Comparison of ENCODE assay signal across 2 cellular contexts in the genomic region with DNA sequence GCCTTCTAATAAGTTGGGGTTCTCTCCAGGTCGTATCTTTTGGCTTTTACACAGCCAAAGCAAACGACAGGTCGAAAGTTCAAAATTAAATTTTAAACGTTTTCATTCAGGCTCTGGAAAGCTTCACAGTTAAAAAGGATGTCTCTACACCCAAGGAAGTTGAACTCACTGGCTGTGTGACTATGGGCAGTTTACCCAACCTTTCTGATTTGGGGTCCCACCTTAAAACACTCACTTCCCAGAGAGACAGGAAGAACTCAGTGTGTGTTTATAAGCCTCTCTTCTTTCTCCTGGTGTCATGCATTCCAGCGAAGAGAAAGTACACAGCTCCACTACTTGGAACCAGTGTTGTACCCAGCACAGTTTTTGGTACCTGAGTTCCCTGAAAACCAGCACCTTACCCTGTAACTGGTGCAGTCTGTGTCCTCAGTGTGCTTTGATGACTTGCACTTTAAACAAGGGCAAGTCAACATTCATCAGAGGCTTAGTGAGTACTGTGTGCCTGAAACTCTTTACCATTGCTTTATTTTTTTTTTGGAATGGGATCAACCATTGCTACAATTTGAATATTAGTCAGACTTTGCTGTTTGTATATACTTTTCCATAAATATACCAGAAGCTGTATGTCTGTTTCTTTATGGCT.
A peak's percentile ranks its signal among the peaks of the same experiment; 100 is the strongest.
TF ChIP-seq lines count a peak whose summit lies in the region.

No MANE protein-coding gene starts in this region.

TF ChIP-seq in HCT116, 20 proteins besides CTCF, POLR2A, EP300 and RAD21:
- no peak for TF ChIP-seq EGR1 (IDR thresholded peaks at IDR 0.05; ENCODE audit: low read depth)
- no peak for TF ChIP-seq JUND (IDR thresholded peaks at IDR 0.05)
- no peak for TF ChIP-seq SRF (IDR thresholded peaks at IDR 0.05; ENCODE audit: low read depth)
- TF ChIP-seq ELF1 (IDR thresholded peaks at IDR 0.05; ENCODE audit: borderline replicate concordance, low read depth) = no peak
- no peak for TF ChIP-seq FOSL1 (IDR thresholded peaks at IDR 0.05; ENCODE audit: low read depth)
- TF ChIP-seq EZH2 (IDR thresholded peaks at IDR 0.05) = no peak
- TF ChIP-seq, protein P1, sequence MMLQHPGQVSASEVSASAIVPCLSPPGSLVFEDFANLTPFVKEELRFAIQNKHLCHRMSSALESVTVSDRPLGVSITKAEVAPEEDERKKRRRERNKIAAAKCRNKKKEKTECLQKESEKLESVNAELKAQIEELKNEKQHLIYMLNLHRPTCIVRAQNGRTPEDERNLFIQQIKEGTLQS (IDR thresholded peaks at IDR 0.05) = no peak
- no peak for TF ChIP-seq ZFX (IDR thresholded peaks at IDR 0.05)
- TF ChIP-seq, protein P2, sequence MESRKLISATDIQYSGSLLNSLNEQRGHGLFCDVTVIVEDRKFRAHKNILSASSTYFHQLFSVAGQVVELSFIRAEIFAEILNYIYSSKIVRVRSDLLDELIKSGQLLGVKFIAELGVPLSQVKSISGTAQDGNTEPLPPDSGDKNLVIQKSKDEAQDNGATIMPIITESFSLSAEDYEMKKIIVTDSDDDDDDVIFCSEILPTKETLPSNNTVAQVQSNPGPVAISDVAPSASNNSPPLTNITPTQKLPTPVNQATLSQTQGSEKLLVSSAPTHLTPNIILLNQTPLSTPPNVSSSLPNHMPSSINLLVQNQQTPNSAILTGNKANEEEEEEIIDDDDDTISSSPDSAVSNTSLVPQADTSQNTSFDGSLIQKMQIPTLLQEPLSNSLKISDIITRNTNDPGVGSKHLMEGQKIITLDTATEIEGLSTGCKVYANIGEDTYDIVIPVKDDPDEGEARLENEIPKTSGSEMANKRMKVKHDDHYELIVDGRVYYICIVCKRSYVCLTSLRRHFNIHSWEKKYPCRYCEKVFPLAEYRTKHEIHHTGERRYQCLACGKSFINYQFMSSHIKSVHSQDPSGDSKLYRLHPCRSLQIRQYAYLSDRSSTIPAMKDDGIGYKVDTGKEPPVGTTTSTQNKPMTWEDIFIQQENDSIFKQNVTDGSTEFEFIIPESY (IDR thresholded peaks at IDR 0.05; ENCODE audit: extremely low read depth, insufficient replicate concordance, low read length) = no peak
- TF ChIP-seq CEBPB (IDR thresholded peaks at IDR 0.05; ENCODE audit: low read depth) = no peak
- no peak for TF ChIP-seq EZH2phosphoT487 (IDR thresholded peaks at IDR 0.05; ENCODE audit: borderline replicate concordance)
- no peak for TF ChIP-seq ZNF274 (IDR thresholded peaks at IDR 0.05; ENCODE audit: low read depth, low read length)

TF ChIP-seq in HepG2, 621 proteins besides CTCF, POLR2A, EP300 and RAD21:
- TF ChIP-seq ONECUT2 (CRISPR knock-in tag; IDR thresholded peaks at IDR 0.05) (no peak), SALL1 (CRISPR knock-in tag; IDR thresholded peaks at IDR 0.05) (no peak), SAP130 (CRISPR knock-in tag; IDR thresholded peaks at IDR 0.05; ENCODE audit: low read depth) (peak; percentile 35; the same call in 1 of the 2 replicates), RFXAP (CRISPR knock-in tag; IDR thresholded peaks at IDR 0.05; ENCODE audit: borderline replicate concordance) (no peak), HNF4A (CRISPR knock-in tag; IDR thresholded peaks at IDR 0.05) (peak; percentile 39; the same call in 1 of the 2 replicates), MAZ (IDR thresholded peaks at IDR 0.05; ENCODE audit: borderline replicate concordance, low read depth, low read length) (no peak), MAZ (CRISPR knock-in tag; IDR thresholded peaks at IDR 0.05; ENCODE audit: low read depth) (no peak), FOXA3 (CRISPR knock-in tag; IDR thresholded peaks at IDR 0.05) (0 out of 2 replicates have a peak, but pooled peaks have one; percentile 13), NFE2L2 (IDR thresholded peaks at IDR 0.05; ENCODE audit: low read length) (peak; percentile 64; the same call in 1 of the 2 replicates), EED (CRISPR knock-in tag; IDR thresholded peaks at IDR 0.05) (no peak), ZNF768 (CRISPR knock-in tag; IDR thresholded peaks at IDR 0.05) (peak; percentile 71; the same call in 1 of the 2 replicates), MAFK (conservative IDR thresholded peaks at IDR 0.05 in 1 of 2, IDR thresholded peaks at IDR 0.05 in 1 of 2; ENCODE audit: low read length in 2 of 2) (peak in 1 of 2 experiments; percentile 41; a peak in 1 of 4 replicates), ZMYM3 (CRISPR knock-in tag; IDR thresholded peaks at IDR 0.05) (peak; percentile 57; the same call in 1 of the 2 replicates), NFATC3 (CRISPR knock-in tag; IDR thresholded peaks at IDR 0.05) (no peak), MXI1 (IDR thresholded peaks at IDR 0.05; ENCODE audit: borderline replicate concordance, low read depth, low read length) (no peak), ZNF552 (CRISPR knock-in tag; IDR thresholded peaks at IDR 0.05; ENCODE audit: borderline replicate concordance) (no peak), ETV6 (CRISPR knock-in tag; conservative IDR thresholded peaks at IDR 0.05) (no peak), MAFF (IDR thresholded peaks at IDR 0.05; ENCODE audit: low read depth, low read length) (0 out of 2 replicates have a peak, but pooled peaks have one; percentile 19), ZNF44 (CRISPR knock-in tag; IDR thresholded peaks at IDR 0.05) (no peak)
- TF ChIP-seq, protein P3, sequence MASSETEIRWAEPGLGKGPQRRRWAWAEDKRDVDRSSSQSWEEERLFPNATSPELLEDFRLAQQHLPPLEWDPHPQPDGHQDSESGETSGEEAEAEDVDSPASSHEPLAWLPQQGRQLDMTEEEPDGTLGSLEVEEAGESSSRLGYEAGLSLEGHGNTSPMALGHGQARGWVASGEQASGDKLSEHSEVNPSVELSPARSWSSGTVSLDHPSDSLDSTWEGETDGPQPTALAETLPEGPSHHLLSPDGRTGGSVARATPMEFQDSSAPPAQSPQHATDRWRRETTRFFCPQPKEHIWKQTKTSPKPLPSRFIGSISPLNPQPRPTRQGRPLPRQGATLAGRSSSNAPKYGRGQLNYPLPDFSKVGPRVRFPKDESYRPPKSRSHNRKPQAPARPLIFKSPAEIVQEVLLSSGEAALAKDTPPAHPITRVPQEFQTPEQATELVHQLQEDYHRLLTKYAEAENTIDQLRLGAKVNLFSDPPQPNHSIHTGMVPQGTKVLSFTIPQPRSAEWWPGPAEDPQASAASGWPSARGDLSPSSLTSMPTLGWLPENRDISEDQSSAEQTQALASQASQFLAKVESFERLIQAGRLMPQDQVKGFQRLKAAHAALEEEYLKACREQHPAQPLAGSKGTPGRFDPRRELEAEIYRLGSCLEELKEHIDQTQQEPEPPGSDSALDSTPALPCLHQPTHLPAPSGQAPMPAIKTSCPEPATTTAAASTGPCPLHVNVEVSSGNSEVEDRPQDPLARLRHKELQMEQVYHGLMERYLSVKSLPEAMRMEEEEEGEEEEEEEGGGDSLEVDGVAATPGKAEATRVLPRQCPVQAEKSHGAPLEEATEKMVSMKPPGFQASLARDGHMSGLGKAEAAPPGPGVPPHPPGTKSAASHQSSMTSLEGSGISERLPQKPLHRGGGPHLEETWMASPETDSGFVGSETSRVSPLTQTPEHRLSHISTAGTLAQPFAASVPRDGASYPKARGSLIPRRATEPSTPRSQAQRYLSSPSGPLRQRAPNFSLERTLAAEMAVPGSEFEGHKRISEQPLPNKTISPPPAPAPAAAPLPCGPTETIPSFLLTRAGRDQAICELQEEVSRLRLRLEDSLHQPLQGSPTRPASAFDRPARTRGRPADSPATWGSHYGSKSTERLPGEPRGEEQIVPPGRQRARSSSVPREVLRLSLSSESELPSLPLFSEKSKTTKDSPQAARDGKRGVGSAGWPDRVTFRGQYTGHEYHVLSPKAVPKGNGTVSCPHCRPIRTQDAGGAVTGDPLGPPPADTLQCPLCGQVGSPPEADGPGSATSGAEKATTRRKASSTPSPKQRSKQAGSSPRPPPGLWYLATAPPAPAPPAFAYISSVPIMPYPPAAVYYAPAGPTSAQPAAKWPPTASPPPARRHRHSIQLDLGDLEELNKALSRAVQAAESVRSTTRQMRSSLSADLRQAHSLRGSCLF (CRISPR knock-in tag; IDR thresholded peaks at IDR 0.05; ENCODE audit: borderline replicate concordance) = no peak
- TF ChIP-seq, protein P4, sequence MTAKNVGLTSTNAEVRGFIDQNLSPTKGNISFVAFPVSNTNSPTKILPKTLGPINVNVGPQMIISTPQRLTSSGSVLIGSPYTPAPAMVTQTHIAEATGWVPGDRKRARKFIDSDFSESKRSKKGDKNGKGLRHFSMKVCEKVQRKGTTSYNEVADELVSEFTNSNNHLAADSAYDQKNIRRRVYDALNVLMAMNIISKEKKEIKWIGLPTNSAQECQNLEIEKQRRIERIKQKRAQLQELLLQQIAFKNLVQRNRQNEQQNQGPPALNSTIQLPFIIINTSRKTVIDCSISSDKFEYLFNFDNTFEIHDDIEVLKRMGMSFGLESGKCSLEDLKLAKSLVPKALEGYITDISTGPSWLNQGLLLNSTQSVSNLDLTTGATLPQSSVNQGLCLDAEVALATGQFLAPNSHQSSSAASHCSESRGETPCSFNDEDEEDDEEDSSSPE (CRISPR knock-in tag; IDR thresholded peaks at IDR 0.05) = no peak
- TF ChIP-seq, protein P5, sequence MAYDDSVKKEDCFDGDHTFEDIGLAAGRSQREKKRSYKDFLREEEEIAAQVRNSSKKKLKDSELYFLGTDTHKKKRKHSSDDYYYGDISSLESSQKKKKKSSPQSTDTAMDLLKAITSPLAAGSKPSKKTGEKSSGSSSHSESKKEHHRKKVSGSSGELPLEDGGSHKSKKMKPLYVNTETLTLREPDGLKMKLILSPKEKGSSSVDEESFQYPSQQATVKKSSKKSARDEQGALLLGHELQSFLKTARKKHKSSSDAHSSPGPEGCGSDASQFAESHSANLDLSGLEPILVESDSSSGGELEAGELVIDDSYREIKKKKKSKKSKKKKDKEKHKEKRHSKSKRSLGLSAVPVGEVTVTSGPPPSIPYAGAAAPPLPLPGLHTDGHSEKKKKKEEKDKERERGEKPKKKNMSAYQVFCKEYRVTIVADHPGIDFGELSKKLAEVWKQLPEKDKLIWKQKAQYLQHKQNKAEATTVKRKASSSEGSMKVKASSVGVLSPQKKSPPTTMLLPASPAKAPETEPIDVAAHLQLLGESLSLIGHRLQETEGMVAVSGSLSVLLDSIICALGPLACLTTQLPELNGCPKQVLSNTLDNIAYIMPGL (CRISPR knock-in tag; IDR thresholded peaks at IDR 0.05; ENCODE audit: borderline replicate concordance in 1 of 2, low read depth in 1 of 2) = no peak
